ENCODE assay signal across 7 cellular contexts in genomic region chr1:107733401-107733800, GRCh38.
A peak's percentile ranks its signal among the peaks of the same experiment; 100 is the strongest.
DNase-seq lines count a peak whose midpoint lies in the region; FAIRE-seq and TF ChIP-seq lines count a peak whose summit lies in the region.
"Not testable (repeated sequence)": the region's sequence is repeated elsewhere in the genome, so short reads cannot be mapped to it uniquely, and the experiment has no call there.

No MANE protein-coding gene starts in this region.

- DNase-seq in Caki2 (ENCODE audit: low read depth) (peak; percentile 65), NCI-H446 (lab: John Stamatoyannopoulos, UW) (peak; percentile 18 to 19), astrocyte (ENCODE audit: low read depth) (peak; percentile 59), epithelial cell of proximal tubule (ENCODE audit: low read depth) (peak; percentile 65), iris pigment epithelial cell (ENCODE audit: low read depth) (peak; percentile 17), kidney glomerular epithelial cell (lab: John Stamatoyannopoulos, UW) (peak; percentile 21), renal cortical epithelial cell (ENCODE audit: low read depth) (peak; percentile 83)

- not testable (repeated sequence) for H3K4me1 ChIP-seq in astrocyte (ENCODE audit: insufficient read depth, low read length)

- not testable (repeated sequence) for H3K36me3 ChIP-seq in astrocyte (ENCODE audit: insufficient read depth, low read length)

- not testable (repeated sequence) for H3K4me3 Mint-ChIP-seq in astrocyte (ENCODE audit: unreplicated experiment)

- not testable (repeated sequence) for H3K4me3 ChIP-seq in astrocyte (ENCODE audit: insufficient read depth, low read depth, low read length); epithelial cell of proximal tubule (ENCODE audit: low read depth, low read length)

- H3K4me2 ChIP-seq in astrocyte (ENCODE audit: low read length) = not testable (repeated sequence)

- FAIRE-seq in astrocyte (lab: Jason Lieb, UNC) = not testable (repeated sequence)

- H3K4me1 Mint-ChIP-seq in astrocyte (ENCODE audit: low read depth, unreplicated experiment) = not testable (repeated sequence)

- not testable (repeated sequence) for H3K27me3 ChIP-seq in astrocyte (ENCODE audit: insufficient read depth, low read length)

- H2AFZ ChIP-seq in astrocyte (ENCODE audit: low read depth, low read length) = not testable (repeated sequence)

- H3K9ac ChIP-seq in astrocyte (ENCODE audit: low read length) = not testable (repeated sequence)

- TF ChIP-seq CTCF in astrocyte (IDR thresholded peaks at IDR 0.05; ENCODE audit: insufficient read depth, low read depth, low read length); epithelial cell of proximal tubule (conservative IDR thresholded peaks at IDR 0.05; ENCODE audit: low read depth, low read length): not testable (repeated sequence)

- in situ Hi-C loops in Caki2 (cut with HindIII; ENCODE audit: low pct_unique_long_range_greater_than_20kb, low sequenced_read_pairs) = not testable (repeated sequence)

- H4K20me1 ChIP-seq in astrocyte (ENCODE audit: insufficient read depth, low read length) = not testable (repeated sequence)

- H3K79me2 ChIP-seq in astrocyte (ENCODE audit: insufficient read depth, low read length) = not testable (repeated sequence)

- not testable (repeated sequence) for H3K9me3 ChIP-seq in astrocyte (ENCODE audit: insufficient read depth, low read depth, low read length)

- H3K36me3 Mint-ChIP-seq in astrocyte (ENCODE audit: low read depth, unreplicated experiment) = not testable (repeated sequence)

- not testable (repeated sequence) for H3K27ac ChIP-seq in astrocyte (ENCODE audit: low read depth, low read length)

- H3K27me3 Mint-ChIP-seq in astrocyte (ENCODE audit: low read depth, unreplicated experiment) = not testable (repeated sequence)

- not testable (repeated sequence) for H3K9me3 Mint-ChIP-seq in astrocyte (ENCODE audit: unreplicated experiment)

- not testable (repeated sequence) for H3K27ac Mint-ChIP-seq in astrocyte (ENCODE audit: unreplicated experiment)

Comparison
In these comparisons a context has a peak if more than half of its experiments do, and no peak if none do; other contexts are left out.
1. DNase-seq: peak in every context shown above with its lines; median percentile 83 in renal cortical epithelial cell; 65 in Caki2; 65 in epithelial cell of proximal tubule; 59 in astrocyte; 21 in kidney glomerular epithelial cell; 18 in NCI-H446; 17 in iris pigment epithelial cell.